ENCODE assay signal across 8 cellular contexts in the genomic region with DNA sequence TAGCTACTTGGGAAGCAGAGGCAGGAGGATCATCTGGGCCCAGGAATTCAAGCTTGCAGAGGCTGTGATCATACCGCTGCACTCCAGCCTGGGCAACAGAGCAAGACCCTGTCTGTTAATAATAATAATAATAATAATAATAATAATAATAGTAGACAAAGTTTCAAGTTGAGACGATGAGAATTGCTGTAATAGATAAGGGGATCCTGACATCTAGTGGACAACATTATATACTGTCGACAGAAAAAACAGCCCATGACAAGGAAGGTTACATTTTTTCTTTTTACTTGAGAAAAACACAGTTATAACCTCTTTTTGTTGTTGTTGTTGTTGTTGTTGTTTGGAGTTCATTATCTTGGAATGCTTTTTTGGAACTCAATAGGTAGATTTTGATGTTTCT. TPM values are rescaled to one million over a fixed set of nuclear protein-coding genes. Genes with fewer than 3 reads are reported as not detected.
DNase-seq lines count a peak whose midpoint lies in the region; ATAC-seq and TF ChIP-seq lines count a peak whose summit lies in the region.

No MANE protein-coding gene starts in this region.

- H3K9me3 ChIP-seq in lung (ENCODE audit: control insufficient read depth in 2 of 2, insufficient read depth in 1 of 2, low read length in 1 of 2) = no peaks in the 10 kb centered on the region

- H3K27ac ChIP-seq in lung (ENCODE audit: low read depth in 1 of 2, low read length in 1 of 2) = no peak overlapping the region

- H3K27me3 ChIP-seq in lung (ENCODE audit: control insufficient read depth, insufficient read depth) = no peaks in the 10 kb centered on the region

- H3K4me3 ChIP-seq in cardiac fibroblast (replicated peaks in 1 of 2; ENCODE audit: low read depth in 2 of 2, low read length in 2 of 2) = no peak overlapping the region
- H3K4me3 ChIP-seq in lung = no peak overlapping the region

- no peak for ATAC-seq in lung (ENCODE audit: insufficient read depth, low FRiP score)
- no peak for ATAC-seq in GM18868 (IDR thresholded peaks at IDR 0.05; ENCODE audit: unreplicated experiment)
- ATAC-seq in GM19035 (IDR thresholded peaks at IDR 0.05; ENCODE audit: unreplicated experiment) = no peak
- no peak for ATAC-seq in HG03175 (IDR thresholded peaks at IDR 0.05; ENCODE audit: unreplicated experiment)

- WGBS in lung, 2 donors = 44 to 52% methylated on average over 3 of the region's 3 CpGs

- peaks cover 18 to 19% of the 10 kb centered on the region in 2 donors for H3K36me3 ChIP-seq in lung (ENCODE audit: control insufficient read depth in 2 of 2, insufficient read depth in 2 of 2, low read length in 2 of 2)

- peak; percentile 43 for TF ChIP-seq CTCF in cardiac fibroblast (IDR thresholded peaks at IDR 0.05; ENCODE audit: low read depth, low read length)
- peak; percentile 2 for TF ChIP-seq CTCF in lung (IDR thresholded peaks at IDR 0.05; ENCODE audit: control extremely low read depth, extremely low read depth)

- H3K4me1 ChIP-seq in lung (ENCODE audit: control insufficient read depth in 2 of 2, insufficient read depth in 2 of 2, low read length in 2 of 2) = no peaks in the 10 kb centered on the region

- peak; percentile 10 for DNase-seq in NCI-H510A treated with DMSO at 0.1 percent for 48 hours (lab: John Stamatoyannopoulos, UW)
- DNase-seq in NCI-H510A (lab: John Stamatoyannopoulos, UW) = no peak
- peak; percentile 34 for DNase-seq in NCI-H1694 treated with DMSO at 0.1 percent for 48 hours (lab: John Stamatoyannopoulos, UW)
- peak; percentile 68 to 69 for DNase-seq in cardiac fibroblast (ENCODE audit: low read depth in 2 of 2)
- DNase-seq in lung (ENCODE audit: low spot score) = no peak

RNA-seq across cellular contexts. Expression of gene NDFIP1, which starts 35.3 kb away (rescaled TPM):
- total RNA-seq in lung = 100 to 1,000 TPM in 1 of 2 donors, 10 to 100 TPM in 1; 66.8 to 106 TPM
- 10 to 100 TPM; 31.5 to 70.1 TPM for polyA plus RNA-seq in lung

Comparison
In these comparisons a context has a peak if more than half of its experiments do, and no peak if none do; other contexts are left out.
1. DNase-seq: peak in NCI-H510A treated with DMSO at 0.1 percent for 48 hours (single experiment), NCI-H1694 treated with DMSO at 0.1 percent for 48 hours (single experiment) and cardiac fibroblast (2 of 2); none in NCI-H510A (single experiment) and lung (single experiment).